In genomic region chr18:61546598-61546997, GRCh38 we compare ENCODE assay signal across 17 cellular contexts.
A peak's percentile ranks its signal among the peaks of the same experiment; 100 is the strongest.
DNase-seq lines count a peak whose midpoint lies in the region; ATAC-seq and TF ChIP-seq lines count a peak whose summit lies in the region.
"Had no signal": no experiment of that assay in that cellular context is flagged by ENCODE, and none has a peak within 500 bp of the region (broad histone marks: within the 10 kb centered on the region; RNA-seq: fewer than 3 reads in every experiment).

No MANE protein-coding gene starts in this region.

- H3K4me3 ChIP-seq in RWPE2 (ENCODE audit: severe bottlenecking) (no peak overlapping the region), fibroblast of pulmonary artery (replicated peaks; ENCODE audit: low read depth, low read length) (no peak overlapping the region), esophagus muscularis mucosa (no peak overlapping the region)
- H3K4me3 ChIP-seq: gastrocnemius medialis, tibial nerve had no signal

- TF ChIP-seq EP300 in esophagus muscularis mucosa (IDR thresholded peaks at IDR 0.05): no peak

- H3K9me3 ChIP-seq in RWPE2 (ENCODE audit: severe bottlenecking) (no peaks in the 10 kb centered on the region), esophagus muscularis mucosa (no peaks in the 10 kb centered on the region)
- H3K9me3 ChIP-seq: gastrocnemius medialis, tibial nerve had no signal

- TF ChIP-seq POLR2A in esophagus muscularis mucosa (IDR thresholded peaks at IDR 0.05; ENCODE audit: low read depth): no peak

- TF ChIP-seq CTCF in RWPE2 (IDR thresholded peaks at IDR 0.05; ENCODE audit: poor library complexity, severe bottlenecking): no peak
- TF ChIP-seq CTCF in fibroblast of pulmonary artery (IDR thresholded peaks at IDR 0.05; ENCODE audit: low read length, missing control alignments): no peak
- TF ChIP-seq CTCF in esophagus muscularis mucosa (IDR thresholded peaks at IDR 0.05): no peak

- 39% methylated on average over 3 of the region's 3 CpGs for WGBS in esophagus muscularis mucosa

- H3K4me1 ChIP-seq in RWPE2 (ENCODE audit: insufficient read depth, poor library complexity, severe bottlenecking) (peaks cover 2% of the 10 kb centered on the region), esophagus muscularis mucosa (peaks cover 0 to 6% (median 0%) of the 10 kb centered on the region in 4 donors)
- H3K4me1 ChIP-seq: gastrocnemius medialis had no signal

- ATAC-seq in RWPE2 (ENCODE audit: low read depth): peak; percentile 55; the same call in 2 of the 3 replicates
- no peak for ATAC-seq in GM18868 (IDR thresholded peaks at IDR 0.05; ENCODE audit: unreplicated experiment)
- ATAC-seq: activated CD8-positive, alpha-beta T cell treated with anti-CD3 and anti-CD28 coated beads, Interleukin-2, amount 10 ng/mL, durations not matched to agents 7 days and 5 days; naive thymus-derived CD8-positive, alpha-beta T cell had no signal

- no peaks in the 10 kb centered on the region for H3K36me3 ChIP-seq in RWPE2 (ENCODE audit: low read depth)
- H3K36me3 ChIP-seq in esophagus muscularis mucosa: no peaks in the 10 kb centered on the region
- H3K36me3 ChIP-seq: gastrocnemius medialis, tibial nerve had no signal

- peak; percentile 5 for DNase-seq in DMS 273 (lab: John Stamatoyannopoulos, UW; ENCODE audit: unreplicated experiment)
- no peak for DNase-seq in DMS 273 treated with DMSO at 0.1 percent for 48 hours (lab: John Stamatoyannopoulos, UW)
- no peak for DNase-seq in RWPE2 (ENCODE audit: low spot score)
- peak; percentile 64 for DNase-seq in fibroblast of pulmonary artery (ENCODE audit: low read depth)
- peak; percentile 62 for DNase-seq in stromal cell of bone marrow (ENCODE audit: low read depth)
- DNase-seq in esophagus muscularis mucosa (ENCODE audit: extremely low spot score): no peak
- no peak for DNase-seq in NCI-H1105 treated with DMSO at 0.1 percent for 48 hours (lab: John Stamatoyannopoulos, UW)
- DNase-seq: activated CD8-positive, alpha-beta T cell treated with anti-CD3 and anti-CD28 coated beads, Interleukin-2, amount 10 ng/mL, durations not matched to agents 7 days and 5 days; activated naive CD4-positive, alpha-beta T cell; gastrocnemius medialis; Karpas-422; kidney; naive thymus-derived CD8-positive, alpha-beta T cell; NCI-H2171 had no signal

- H3K27me3 ChIP-seq in RWPE2 (ENCODE audit: insufficient read depth, poor library complexity, severe bottlenecking): no peaks in the 10 kb centered on the region
- no peaks in the 10 kb centered on the region for H3K27me3 ChIP-seq in esophagus muscularis mucosa
- H3K27me3 ChIP-seq: gastrocnemius medialis, tibial nerve had no signal

- intact Hi-C loops in esophagus muscularis mucosa (cut with DNase I): no loop called here

- H3K27ac ChIP-seq in RWPE2 (ENCODE audit: poor library complexity, severe bottlenecking) (no peak overlapping the region), esophagus muscularis mucosa (replicated peaks in 1 of 4) (no peak overlapping the region)
- H3K27ac ChIP-seq: 22Rv1, gastrocnemius medialis, tibial nerve had no signal

Comparison
In these comparisons a context has a peak if more than half of its experiments do, and no peak if none do; other contexts are left out.
1. DNase-seq: peak in DMS 273 (single experiment), fibroblast of pulmonary artery (single experiment) and stromal cell of bone marrow (single experiment); none in DMS 273 treated with DMSO at 0.1 percent for 48 hours (single experiment), RWPE2 (single experiment), esophagus muscularis mucosa (single experiment) and NCI-H1105 treated with DMSO at 0.1 percent for 48 hours (single experiment).